16 cellular contexts compared by ENCODE assay signal in the genomic region with DNA sequence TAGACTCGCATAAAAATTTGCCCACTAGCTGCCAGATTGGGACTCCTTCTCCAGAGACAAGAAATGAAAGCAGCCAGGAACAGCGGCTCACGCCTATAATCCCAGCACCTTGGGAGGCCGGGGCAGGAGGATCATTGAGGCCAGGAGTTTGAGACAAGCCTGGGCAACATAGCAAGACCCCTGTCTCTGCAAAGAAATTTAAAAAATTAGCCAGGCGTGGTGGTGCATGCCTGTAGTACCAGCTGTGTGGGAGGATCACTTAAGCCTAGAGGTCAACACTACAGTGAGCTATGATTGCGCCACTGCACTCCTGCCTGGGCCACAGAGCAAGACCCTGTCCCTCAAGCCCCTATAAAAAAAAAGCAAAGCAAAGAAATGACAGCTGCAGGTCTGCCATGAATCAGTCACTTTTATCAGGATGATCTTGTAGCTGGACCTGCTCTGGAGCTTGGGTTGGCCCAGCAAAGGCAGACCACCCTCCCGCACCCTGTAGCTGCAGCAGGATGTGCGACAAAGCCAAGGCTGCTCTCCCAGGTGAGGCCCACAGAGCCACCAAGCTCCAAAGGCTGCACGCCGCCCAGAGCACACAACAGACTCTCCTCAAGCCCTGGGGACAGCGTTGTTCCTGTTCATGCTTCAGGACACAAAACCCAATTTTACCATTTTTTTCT. TPM values are rescaled to one million over a fixed set of nuclear protein-coding genes. Genes with fewer than 3 reads are reported as not detected.
DNase-seq lines count a peak whose midpoint lies in the region; ATAC-seq and TF ChIP-seq lines count a peak whose summit lies in the region.
"Had no signal": no experiment of that assay in that cellular context is flagged by ENCODE, and none has a peak within 500 bp of the region (broad histone marks: within the 10 kb centered on the region; RNA-seq: fewer than 3 reads in every experiment).

No MANE protein-coding gene starts in this region.

- H3K4me1 ChIP-seq in left ventricle myocardium inferior (peaks cover 14% of the 10 kb centered on the region), HAP-1 (no peaks in the 10 kb centered on the region)
- H3K4me1 ChIP-seq: sigmoid colon had no signal

- H3K27me3 ChIP-seq in left ventricle myocardium inferior (ENCODE audit: low read depth) = no peaks in the 10 kb centered on the region
- no peaks in the 10 kb centered on the region for H3K27me3 ChIP-seq in HAP-1 (ENCODE audit: low read depth)
- H3K27me3 ChIP-seq: esophagus muscularis mucosa, sigmoid colon had no signal

- in situ Hi-C loops in HAP-1 (cut with MboI; ENCODE audit: low sequenced_read_pairs) = no loop called here

- H3K4me3 Mint-ChIP-seq in T-helper 17 cell = peak overlapping the region; percentile 50
- no peak overlapping the region for H3K4me3 Mint-ChIP-seq in chondrocyte (ENCODE audit: unreplicated experiment)
- H3K4me3 Mint-ChIP-seq: brain had no signal

- no peak for ATAC-seq in Right ventricle myocardium superior (ENCODE audit: poor library complexity)
- no peak for ATAC-seq in T-helper 17 cell
- no peak for ATAC-seq in GM19023 (IDR thresholded peaks at IDR 0.05; ENCODE audit: unreplicated experiment)

- H3K27me3 Mint-ChIP-seq in T-helper 17 cell (no peaks in the 10 kb centered on the region), chondrocyte (ENCODE audit: low read depth) (no peaks in the 10 kb centered on the region)
- H3K27me3 Mint-ChIP-seq: brain had no signal

- TF ChIP-seq CTCF in left ventricle myocardium inferior (IDR thresholded peaks at IDR 0.05; ENCODE audit: borderline replicate concordance) = no peak
- no peak for TF ChIP-seq CTCF in chondrocyte (IDR thresholded peaks at IDR 0.05)

- H3K27ac ChIP-seq in left ventricle myocardium inferior (replicated peaks) = no peak overlapping the region

- peaks cover 51% of the 10 kb centered on the region for H3K4me1 Mint-ChIP-seq in T-helper 17 cell
- peaks cover 20% of the 10 kb centered on the region for H3K4me1 Mint-ChIP-seq in chondrocyte (ENCODE audit: low read depth)
- H3K4me1 Mint-ChIP-seq: brain had no signal

- H3K36me3 ChIP-seq in left ventricle myocardium inferior = peaks cover 97% of the 10 kb centered on the region
- peaks cover 93% of the 10 kb centered on the region for H3K36me3 ChIP-seq in HAP-1 (replicated peaks)

- peak; percentile 26 for DNase-seq in Right ventricle myocardium superior
- no peak for DNase-seq in left ventricle myocardium inferior
- no peak for DNase-seq in T-helper 17 cell
- peak; percentile 43 for DNase-seq in chondrocyte (ENCODE audit: low spot score)
- DNase-seq in HAP-1 (ENCODE audit: low spot score in 2 of 2) = no peak
- DNase-seq in effector CD4-positive, alpha-beta T cell = no peak
- DNase-seq: DMS 273 treated with DMSO at 0.1 percent for 48 hours; GF-D8; left ventricle myocardium superior; NCI-H2029 treated with DMSO at 0.1 percent for 48 hours; NCI-H524; sigmoid colon; stimulated activated CD4-positive, alpha-beta T cell treated with anti-CD3 and anti-CD28 coated beads, Interleukin-2, amount 100 ng/mL, for 48 hours had no signal

- no peaks in the 10 kb centered on the region for H3K9me3 Mint-ChIP-seq in chondrocyte (ENCODE audit: low read depth)
- H3K9me3 Mint-ChIP-seq: brain had no signal

- intact Hi-C loops in Right ventricle myocardium superior (cut with DNase I) (no loop called here), left ventricle myocardium inferior (cut with micrococcal nuclease) (no loop called here)

- H3K9me3 ChIP-seq in left ventricle myocardium inferior (replicated peaks) (no peaks in the 10 kb centered on the region), T-helper 17 cell (ENCODE audit: control insufficient read depth, low read length, poor library complexity, severe bottlenecking) (no peaks in the 10 kb centered on the region), HAP-1 (no peaks in the 10 kb centered on the region)
- H3K9me3 ChIP-seq: esophagus muscularis mucosa, sigmoid colon had no signal

- H3K4me3 ChIP-seq in left ventricle myocardium inferior (no peak overlapping the region), HAP-1 (no peak overlapping the region)
- H3K4me3 ChIP-seq: esophagus muscularis mucosa, sigmoid colon had no signal

- H3K27ac Mint-ChIP-seq in T-helper 17 cell = peak overlapping the region; percentile 99
- no peak overlapping the region for H3K27ac Mint-ChIP-seq in chondrocyte (ENCODE audit: unreplicated experiment)

- H3K36me3 Mint-ChIP-seq in T-helper 17 cell (ENCODE audit: low read depth) (peaks cover 22% of the 10 kb centered on the region), chondrocyte (ENCODE audit: low read depth) (peaks cover 48% of the 10 kb centered on the region)

RNA-seq across cellular contexts. Expression of gene USP36, which starts 20.4 kb away (rescaled TPM):
- total RNA-seq in Right ventricle myocardium superior (17.8 TPM), left ventricle myocardium inferior (19.4 TPM), T-helper 17 cell (100 to 1,000 TPM; 418 to 474 TPM), chondrocyte (45.1 to 51.2 TPM (median 49.6 TPM) in 3 replicates)

RNA-seq across cellular contexts. Expression of gene CYTH1, which starts 38.2 kb away (rescaled TPM):
- total RNA-seq in Right ventricle myocardium superior (32.3 TPM), left ventricle myocardium inferior (28.9 TPM), T-helper 17 cell (100 to 1,000 TPM; 462 to 497 TPM), chondrocyte (79.2 to 155 TPM (median 80.8 TPM) in 3 replicates)

Comparison
In these comparisons a context has a peak if more than half of its experiments do, and no peak if none do; other contexts are left out.
1. DNase-seq: peak in Right ventricle myocardium superior (single experiment) and chondrocyte (single experiment); none in left ventricle myocardium inferior (single experiment), T-helper 17 cell (0 of 3), HAP-1 (0 of 2) and effector CD4-positive, alpha-beta T cell (single experiment).